8 cellular contexts compared by ENCODE assay signal in the genomic region with DNA sequence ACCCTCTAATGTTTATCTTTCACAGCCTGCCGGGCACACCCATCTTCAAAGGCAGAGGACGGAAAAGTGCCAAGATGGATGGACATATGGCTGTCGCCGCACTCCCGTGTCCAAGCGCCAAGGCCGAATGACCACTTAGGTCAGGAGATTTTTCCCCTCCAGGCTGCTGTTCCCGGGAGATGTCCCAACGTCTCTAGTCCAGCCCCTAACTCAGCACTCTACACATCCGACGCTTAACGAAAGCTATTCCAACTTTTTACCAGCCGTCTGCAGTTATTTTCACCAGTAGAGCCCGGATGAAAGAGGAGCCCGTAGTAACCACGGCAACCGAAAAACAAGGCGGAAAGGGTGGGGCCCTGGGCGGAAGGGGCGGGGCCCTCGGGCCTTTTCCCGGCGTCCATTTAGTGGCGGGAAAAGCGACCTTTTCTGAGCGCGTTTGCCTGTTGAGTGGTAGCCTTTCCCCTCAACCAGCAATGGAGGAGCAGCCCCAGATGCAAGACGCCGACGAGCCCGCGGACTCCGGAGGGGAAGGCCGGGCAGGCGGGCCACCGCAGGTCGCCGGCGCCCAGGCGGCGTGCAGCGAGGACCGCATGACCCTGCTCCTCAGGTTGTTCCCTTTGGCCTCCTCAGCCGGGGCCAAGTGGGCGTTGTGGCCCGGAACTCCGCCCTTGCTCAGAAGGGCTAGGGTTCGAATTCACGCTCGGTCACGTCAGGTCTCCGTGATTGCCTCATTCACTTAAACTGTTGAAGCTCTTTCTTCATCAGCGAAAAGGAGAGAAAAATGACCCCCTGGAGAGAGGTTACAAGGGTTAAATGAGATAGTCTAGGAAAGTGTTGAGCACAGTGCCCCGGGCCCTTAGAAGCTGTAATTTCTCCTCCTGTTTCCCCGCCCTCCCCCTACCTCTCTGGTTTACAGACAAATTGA. TPM values are rescaled to one million over a fixed set of nuclear protein-coding genes. Genes with fewer than 3 reads are reported as not detected.
A peak's percentile ranks its signal among the peaks of the same experiment; 100 is the strongest.
DNase-seq lines count a peak whose midpoint lies in the region; ATAC-seq and TF ChIP-seq lines count a peak whose summit lies in the region.

A gene with protein sequence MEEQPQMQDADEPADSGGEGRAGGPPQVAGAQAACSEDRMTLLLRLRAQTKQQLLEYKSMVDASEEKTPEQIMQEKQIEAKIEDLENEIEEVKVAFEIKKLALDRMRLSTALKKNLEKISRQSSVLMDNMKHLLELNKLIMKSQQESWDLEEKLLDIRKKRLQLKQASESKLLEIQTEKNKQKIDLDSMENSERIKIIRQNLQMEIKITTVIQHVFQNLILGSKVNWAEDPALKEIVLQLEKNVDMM (plus strand): TSS at position 422 of the 925 bp plus-strand sequence. CDS start 52 bp downstream, at position 474.

- peak; percentile 77 for DNase-seq in NCI-H1048 (lab: John Stamatoyannopoulos, UW)
- DNase-seq in SK-N-MC (ENCODE audit: low read depth, low spot score) = peak; percentile 47
- DNase-seq in activated naive CD4-positive, alpha-beta T cell treated with anti-CD3 and anti-CD28 coated beads for 36 hours = peak; percentile 96
- DNase-seq in superior temporal gyrus (ENCODE audit: extremely low spot score) = peak; percentile 85

- peaks cover 18% of the 10 kb centered on the region for H3K36me3 Mint-ChIP-seq in activated naive CD4-positive, alpha-beta T cell treated with anti-CD3 and anti-CD28 coated beads for 36 hours (ENCODE audit: low read depth)

- ATAC-seq in HG02588 (IDR thresholded peaks at IDR 0.05; ENCODE audit: unreplicated experiment) (peak; percentile 92), gastroesophageal sphincter (peak; percentile 98)

- H3K27ac ChIP-seq in SK-N-MC = peak within 1 kb of the TSS; percentile 91
- H3K27ac ChIP-seq in gastroesophageal sphincter = peak within 1 kb of the TSS in 3 of 4 donors; percentile 73 to 79 (median 78)
- H3K27ac ChIP-seq in neutrophil = peak within 1 kb of the TSS; percentile 59

- H3K27ac Mint-ChIP-seq in activated naive CD4-positive, alpha-beta T cell treated with anti-CD3 and anti-CD28 coated beads for 36 hours = peak within 1 kb of the TSS; percentile 90

- no peak for TF ChIP-seq POLR2A in gastroesophageal sphincter (IDR thresholded peaks at IDR 0.05)

- no peak for TF ChIP-seq CTCF in gastroesophageal sphincter (IDR thresholded peaks at IDR 0.05)
- TF ChIP-seq CTCF in neutrophil (IDR thresholded peaks at IDR 0.05) = no peak

- H3K27me3 ChIP-seq in gastroesophageal sphincter (no peaks in the 10 kb centered on the region), neutrophil (no peaks in the 10 kb centered on the region)

- no peaks in the 10 kb centered on the region for H3K9me3 Mint-ChIP-seq in activated naive CD4-positive, alpha-beta T cell treated with anti-CD3 and anti-CD28 coated beads for 36 hours

- peaks cover 13% of the 10 kb centered on the region for H3K4me1 Mint-ChIP-seq in activated naive CD4-positive, alpha-beta T cell treated with anti-CD3 and anti-CD28 coated beads for 36 hours (ENCODE audit: low read depth)

- H3K4me3 ChIP-seq in GM08714 (ENCODE audit: low read length) (peak within 1 kb of the TSS; percentile 73), SK-N-MC (peak within 1 kb of the TSS; percentile 95), gastroesophageal sphincter (peak within 1 kb of the TSS; percentile 69 to 88), neutrophil (ENCODE audit: low read depth in 1 of 2, low read length in 1 of 2) (peak within 1 kb of the TSS; percentile 69 to 82)

- peaks cover 29% of the 10 kb centered on the region for H3K36me3 ChIP-seq in SK-N-MC (ENCODE audit: insufficient read depth, low read length)
- H3K36me3 ChIP-seq in gastroesophageal sphincter = no peaks in the 10 kb centered on the region
- no peaks in the 10 kb centered on the region for H3K36me3 ChIP-seq in neutrophil

- H3K27me3 Mint-ChIP-seq in activated naive CD4-positive, alpha-beta T cell treated with anti-CD3 and anti-CD28 coated beads for 36 hours (ENCODE audit: low read depth) = no peaks in the 10 kb centered on the region

- H3K4me1 ChIP-seq in gastroesophageal sphincter = peaks cover 0 to 19% (median 4%) of the 10 kb centered on the region in 3 donors
- peaks cover 12 to 14% of the 10 kb centered on the region in 2 experiments for H3K4me1 ChIP-seq in neutrophil (ENCODE audit: control insufficient read depth in 1 of 2, insufficient read depth in 1 of 2, low read depth in 1 of 2, low read length in 1 of 2)

- WGBS in gastroesophageal sphincter (ENCODE audit: low coverage in 1 of 2), 2 donors = 0 to 1% methylated on average over 9 to 15 of the region's 55 CpGs

- TF ChIP-seq EP300 in gastroesophageal sphincter (IDR thresholded peaks at IDR 0.05) = no peak

- CTCF ChIA-PET in activated naive CD4-positive, alpha-beta T cell treated with anti-CD3 and anti-CD28 coated beads for 36 hours (lab: Charles Lee) = interaction anchor here (0.6 to 1.6 kb wide), 4 partner anchors 96 to 178 kb away, joined by 3 to 4 read pairs (median 4); a partner anchor contains a TSS

- no peaks in the 10 kb centered on the region for H3K9me3 ChIP-seq in SK-N-MC (ENCODE audit: low read depth, low read length)
- no peaks in the 10 kb centered on the region for H3K9me3 ChIP-seq in gastroesophageal sphincter
- H3K9me3 ChIP-seq in neutrophil = no peaks in the 10 kb centered on the region

- H3K9ac ChIP-seq in SK-N-MC (ENCODE audit: insufficient read length) = peak within 1 kb of the TSS; percentile 97

- H3K4me3 Mint-ChIP-seq in activated naive CD4-positive, alpha-beta T cell treated with anti-CD3 and anti-CD28 coated beads for 36 hours = peak within 1 kb of the TSS; percentile 84

- intact Hi-C loops in activated naive CD4-positive, alpha-beta T cell treated with anti-CD3 and anti-CD28 coated beads for 36 hours (cut with micrococcal nuclease) = loop anchor here (1.0 to 2.0 kb wide), 7 partner anchors 22 to 180 kb away; a partner anchor contains a TSS

RNA-seq across cellular contexts. Expression of the gene that starts here (rescaled TPM):
- total RNA-seq in activated naive CD4-positive, alpha-beta T cell treated with anti-CD3 and anti-CD28 coated beads for 36 hours = 10 to 100 TPM; 93.0 to 95.2 TPM
- total RNA-seq in gastroesophageal sphincter = 1 to 10 TPM in 2 of 4 donors, under 1 TPM in 1, not detected in 1; 0.81 to 5.0 (median 1.5) TPM

Comparison
In these comparisons a context has a peak if more than half of its experiments do, and no peak if none do; other contexts are left out.
1. Peak in every context shown above with its lines: DNase-seq, ATAC-seq, H3K4me3 ChIP-seq and H3K27ac ChIP-seq.
2. RNA of the gene that starts here (total RNA-seq): 93.0 to 95.2 TPM in activated naive CD4-positive, alpha-beta T cell treated with anti-CD3 and anti-CD28 coated beads for 36 hours; 0.81 to 5.0 TPM in gastroesophageal sphincter; every median in the first group is over 10 times any median in the second.